In the genomic region with DNA sequence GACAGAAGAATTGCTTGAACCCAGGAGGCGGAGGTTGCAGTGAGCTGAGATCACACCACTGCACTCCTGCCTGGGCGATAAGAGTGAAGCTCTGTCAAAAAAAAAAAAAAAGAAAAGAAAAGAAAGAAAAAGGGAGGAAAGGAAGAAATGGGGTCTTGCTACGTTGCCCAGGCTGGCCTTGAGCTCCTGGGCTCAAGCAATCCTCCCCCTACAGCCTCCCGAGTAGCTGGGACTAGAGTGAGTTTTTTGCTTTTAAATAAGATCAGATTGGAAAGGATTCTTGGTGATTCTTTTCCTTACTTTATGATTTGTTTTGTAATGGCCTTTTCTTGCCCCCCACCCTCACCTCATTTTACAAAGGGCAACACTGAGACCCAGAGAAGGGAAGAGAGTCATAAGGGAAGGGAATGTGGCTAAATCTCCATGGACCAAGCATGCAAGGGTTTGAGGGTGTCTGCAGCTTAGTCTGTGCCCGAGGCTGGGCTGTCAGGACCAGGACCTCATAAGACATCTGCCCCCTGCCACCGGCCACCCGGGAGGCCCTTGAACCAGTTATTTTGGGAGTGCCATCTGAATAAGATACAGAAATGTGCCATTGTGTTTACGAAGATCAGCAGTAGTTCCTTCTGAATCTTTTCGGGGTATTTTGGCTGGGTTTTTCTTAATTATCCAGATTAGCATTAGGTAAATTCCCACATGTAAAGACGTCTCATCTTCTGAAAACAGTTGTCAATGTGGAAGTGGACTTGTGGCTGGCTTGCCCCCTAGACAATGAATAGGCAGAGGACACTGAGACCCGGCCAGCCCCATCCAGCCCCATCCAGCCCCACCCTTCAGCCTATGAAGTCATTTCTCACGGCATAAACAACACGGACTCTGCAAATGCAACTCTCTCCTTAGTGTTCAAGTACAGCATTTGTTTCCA, we compare ENCODE assay signal across 20 cellular contexts. TPM values are rescaled to one million over a fixed set of nuclear protein-coding genes. Genes with fewer than 3 reads are reported as not detected.
DNase-seq lines count a peak whose midpoint lies in the region; ATAC-seq and TF ChIP-seq lines count a peak whose summit lies in the region.
"Had no signal": no experiment of that assay in that cellular context is flagged by ENCODE, and none has a peak within 500 bp of the region (broad histone marks: within the 10 kb centered on the region; RNA-seq: fewer than 3 reads in every experiment).

No MANE protein-coding gene starts in this region.

- CTCF ChIA-PET in activated CD8-positive, alpha-beta T cell treated with anti-CD3 and anti-CD28 coated beads for 36 hours (lab: Charles Lee) = interaction anchor here (0.6 kb wide), 1 partner anchor 371 kb away, joined by 3 read pairs; no protein-coding TSS in a partner anchor
- CTCF ChIA-PET in activated CD8-positive, alpha-beta T cell treated with anti-CD3 and anti-CD28 coated beads, Interleukin-2, amount 10 ng/mL, durations not matched to agents 7 days and 5 days (lab: Charles Lee) = no interaction called here

- peaks cover 3% of the 10 kb centered on the region; the same call in 1 of the 2 replicates for H3K9me3 ChIP-seq in Karpas-422 (ENCODE audit: low read length)

- H3K27me3 Mint-ChIP-seq in activated CD8-positive, alpha-beta T cell treated with anti-CD3 and anti-CD28 coated beads for 36 hours = peaks cover 12% of the 10 kb centered on the region
- H3K27me3 Mint-ChIP-seq in activated CD8-positive, alpha-beta T cell treated with anti-CD3 and anti-CD28 coated beads, Interleukin-2, amount 10 ng/mL, durations not matched to agents 7 days and 5 days (ENCODE audit: low read depth) = peaks cover 12% of the 10 kb centered on the region
- H3K27me3 Mint-ChIP-seq in stimulated activated naive B cell treated with anti-CD40 and anti-IgM and Interleukin-4, amounts not matched to agents 10 μg/mL and 1 μg/mL and 100 μg/mL, for 72 hours = no peaks in the 10 kb centered on the region

- no peak overlapping the region for H3K27ac Mint-ChIP-seq in activated CD8-positive, alpha-beta T cell treated with anti-CD3 and anti-CD28 coated beads for 36 hours
- no peak overlapping the region for H3K27ac Mint-ChIP-seq in activated CD8-positive, alpha-beta T cell treated with anti-CD3 and anti-CD28 coated beads, Interleukin-2, amount 10 ng/mL, durations not matched to agents 7 days and 5 days
- peak overlapping the region; percentile 97 for H3K27ac Mint-ChIP-seq in stimulated activated naive B cell treated with anti-CD40 and anti-IgM and Interleukin-4, amounts not matched to agents 10 μg/mL and 1 μg/mL and 100 μg/mL, for 72 hours
- H3K27ac Mint-ChIP-seq: T-helper 1 cell treated with Interleukin-12 subunit alpha and Interleukin-12 subunit beta and Interleukin-4 antibody, amounts not matched to agents 30 μg/mL and 1 μg/mL, for 36 hours had no signal

- TF ChIP-seq POLR2A in GM19099 (IDR thresholded peaks at IDR 0.05; ENCODE audit: extremely low read depth, insufficient read length, low read depth) = peak; percentile 39

- peaks cover 91% of the 10 kb centered on the region for H3K4me1 ChIP-seq in Karpas-422 (ENCODE audit: low read length)

- DNase-seq in activated CD8-positive, alpha-beta T cell treated with anti-CD3 and anti-CD28 coated beads for 36 hours = peak; percentile 16
- no peak for DNase-seq in activated CD8-positive, alpha-beta T cell treated with anti-CD3 and anti-CD28 coated beads, Interleukin-2, amount 10 ng/mL, durations not matched to agents 7 days and 5 days
- DNase-seq in Karpas-422 (peak; percentile 60), islet precursor cell (no peak)
- DNase-seq in stimulated activated naive B cell treated with anti-CD40 and anti-IgM and Interleukin-4, amounts not matched to agents 10 μg/mL and 1 μg/mL and 100 μg/mL, for 72 hours = peak; percentile 81
- no peak for DNase-seq in activated CD8-positive, alpha-beta memory T cell treated with anti-CD3 and anti-CD28 coated beads for 24 hours
- DNase-seq: activated CD4-positive, alpha-beta T cell treated with anti-CD3 and anti-CD28 coated beads, Interleukin-2, amount 50 U/mL, for 48 hours; activated naive CD4-positive, alpha-beta T cell treated with anti-CD3 and anti-CD28 coated beads, Interleukin-2, amount 50 U/mL, for 16 hours; activated T-cell treated with anti-CD3 and anti-CD28 coated beads, Interleukin-2, amount 50 U/mL, for 4 hours; effector CD8-positive, alpha-beta T cell; hippocampal formation; KBM-7; NCI-H2227 treated with DMSO at 0.1 percent for 48 hours; NCI-H774; SIG-M5; stimulated activated CD4-positive, alpha-beta T cell treated with anti-CD3 and anti-CD28 coated beads, Interleukin-4, amount 100 ng/mL, for 24 hours had no signal

- intact Hi-C loops in activated CD8-positive, alpha-beta T cell treated with anti-CD3 and anti-CD28 coated beads for 36 hours (cut with micrococcal nuclease) = no loop called here

- peak overlapping the region; percentile 41 for H3K4me2 ChIP-seq in Karpas-422 (ENCODE audit: low read depth, low read length, poor library complexity, severe bottlenecking)
- H3K4me2 ChIP-seq: BLaER1 had no signal

- peak overlapping the region; percentile 100 for H3K27ac ChIP-seq in Karpas-422 (ENCODE audit: low read length)
- H3K27ac ChIP-seq: BLaER1 had no signal

- peak overlapping the region; percentile 53 for H3K9ac ChIP-seq in Karpas-422 (ENCODE audit: low read length)
- H3K9ac ChIP-seq: BLaER1 had no signal

- no peaks in the 10 kb centered on the region for H3K4me1 Mint-ChIP-seq in activated CD8-positive, alpha-beta T cell treated with anti-CD3 and anti-CD28 coated beads for 36 hours (ENCODE audit: low read depth)
- no peaks in the 10 kb centered on the region for H3K4me1 Mint-ChIP-seq in activated CD8-positive, alpha-beta T cell treated with anti-CD3 and anti-CD28 coated beads, Interleukin-2, amount 10 ng/mL, durations not matched to agents 7 days and 5 days (ENCODE audit: low read depth)
- H3K4me1 Mint-ChIP-seq in stimulated activated naive B cell treated with anti-CD40 and anti-IgM and Interleukin-4, amounts not matched to agents 10 μg/mL and 1 μg/mL and 100 μg/mL, for 72 hours = peaks cover 61 to 92% of the 10 kb centered on the region in 2 donors

- TF ChIP-seq CTCF in activated CD8-positive, alpha-beta T cell treated with anti-CD3 and anti-CD28 coated beads for 36 hours (IDR thresholded peaks at IDR 0.05) = no peak

- peak; percentile 56 for ATAC-seq in activated CD8-positive, alpha-beta T cell treated with anti-CD3 and anti-CD28 coated beads for 36 hours
- ATAC-seq in activated CD8-positive, alpha-beta T cell treated with anti-CD3 and anti-CD28 coated beads, Interleukin-2, amount 10 ng/mL, durations not matched to agents 7 days and 5 days = no peak
- peak; percentile 81 for ATAC-seq in stimulated activated naive B cell treated with anti-CD40 and anti-IgM and Interleukin-4, amounts not matched to agents 10 μg/mL and 1 μg/mL and 100 μg/mL, for 72 hours (replicated peaks)
- ATAC-seq in GM21423 (IDR thresholded peaks at IDR 0.05; ENCODE audit: unreplicated experiment) = no peak

- H3K36me3 Mint-ChIP-seq in activated CD8-positive, alpha-beta T cell treated with anti-CD3 and anti-CD28 coated beads for 36 hours (ENCODE audit: low read depth) = no peaks in the 10 kb centered on the region
- no peaks in the 10 kb centered on the region for H3K36me3 Mint-ChIP-seq in activated CD8-positive, alpha-beta T cell treated with anti-CD3 and anti-CD28 coated beads, Interleukin-2, amount 10 ng/mL, durations not matched to agents 7 days and 5 days (ENCODE audit: low read depth)
- H3K36me3 Mint-ChIP-seq in stimulated activated naive B cell treated with anti-CD40 and anti-IgM and Interleukin-4, amounts not matched to agents 10 μg/mL and 1 μg/mL and 100 μg/mL, for 72 hours = peaks cover 10 to 37% of the 10 kb centered on the region in 2 donors

- no peaks in the 10 kb centered on the region for H3K79me2 ChIP-seq in Karpas-422 (ENCODE audit: low read length)

- no peaks in the 10 kb centered on the region for H3K9me2 ChIP-seq in Karpas-422 (replicated peaks; ENCODE audit: insufficient read depth, low read length)

- no peaks in the 10 kb centered on the region for H3K9me3 Mint-ChIP-seq in activated CD8-positive, alpha-beta T cell treated with anti-CD3 and anti-CD28 coated beads for 36 hours
- no peaks in the 10 kb centered on the region for H3K9me3 Mint-ChIP-seq in activated CD8-positive, alpha-beta T cell treated with anti-CD3 and anti-CD28 coated beads, Interleukin-2, amount 10 ng/mL, durations not matched to agents 7 days and 5 days (ENCODE audit: insufficient read depth)
- peaks cover 5 to 12% of the 10 kb centered on the region in 2 donors for H3K9me3 Mint-ChIP-seq in stimulated activated naive B cell treated with anti-CD40 and anti-IgM and Interleukin-4, amounts not matched to agents 10 μg/mL and 1 μg/mL and 100 μg/mL, for 72 hours
- H3K9me3 Mint-ChIP-seq: activated T-cell treated with anti-CD3 and anti-CD28 coated beads, Interleukin-2, amount 50 U/mL, for 4 hours had no signal

- peak overlapping the region; percentile 14; the same call in 1 of the 2 replicates for H2AFZ ChIP-seq in Karpas-422 (ENCODE audit: low read length)

- no peaks in the 10 kb centered on the region for H4K20me1 ChIP-seq in Karpas-422 (ENCODE audit: insufficient read depth, low read depth, low read length)
- H4K20me1 ChIP-seq: BLaER1 had no signal

- H3K27me3 ChIP-seq in Karpas-422 (ENCODE audit: low read length) = no peaks in the 10 kb centered on the region
- H3K27me3 ChIP-seq: BLaER1 had no signal

- H3K4me3 ChIP-seq in Karpas-422 (ENCODE audit: low read length) = no peak overlapping the region
- H3K4me3 ChIP-seq: BLaER1 had no signal

- POLR2A ChIA-PET in activated CD8-positive, alpha-beta T cell treated with anti-CD3 and anti-CD28 coated beads for 36 hours (lab: Charles Lee) = no interaction called here
- POLR2A ChIA-PET in activated CD8-positive, alpha-beta T cell treated with anti-CD3 and anti-CD28 coated beads, Interleukin-2, amount 10 ng/mL, durations not matched to agents 7 days and 5 days (lab: Charles Lee) = no interaction called here

- H3K4me3 Mint-ChIP-seq in activated CD8-positive, alpha-beta T cell treated with anti-CD3 and anti-CD28 coated beads for 36 hours = no peak overlapping the region
- no peak overlapping the region for H3K4me3 Mint-ChIP-seq in activated CD8-positive, alpha-beta T cell treated with anti-CD3 and anti-CD28 coated beads, Interleukin-2, amount 10 ng/mL, durations not matched to agents 7 days and 5 days
- peak overlapping the region; percentile 67 to 73 for H3K4me3 Mint-ChIP-seq in stimulated activated naive B cell treated with anti-CD40 and anti-IgM and Interleukin-4, amounts not matched to agents 10 μg/mL and 1 μg/mL and 100 μg/mL, for 72 hours
- H3K4me3 Mint-ChIP-seq: activated T-cell treated with anti-CD3 and anti-CD28 coated beads, Interleukin-2, amount 50 U/mL, for 4 hours; T-helper 1 cell treated with Interleukin-12 subunit alpha and Interleukin-12 subunit beta and Interleukin-4 antibody, amounts not matched to agents 30 μg/mL and 1 μg/mL, for 36 hours had no signal

- peaks cover 4% of the 10 kb centered on the region; the same call in 1 of the 2 replicates for H3K36me3 ChIP-seq in Karpas-422 (ENCODE audit: insufficient read depth, low read length)
- H3K36me3 ChIP-seq: BLaER1 had no signal

RNA-seq across cellular contexts. Expression of gene GRHPR, which starts 44.5 kb away (rescaled TPM):
- total RNA-seq in activated CD8-positive, alpha-beta T cell treated with anti-CD3 and anti-CD28 coated beads for 36 hours = 10 to 100 TPM; 62.8 to 64.6 TPM
- total RNA-seq in activated CD8-positive, alpha-beta T cell treated with anti-CD3 and anti-CD28 coated beads, Interleukin-2, amount 10 ng/mL, durations not matched to agents 7 days and 5 days = 10 to 100 TPM; 57.8 to 62.3 TPM
- total RNA-seq in Karpas-422 (2014; rRNA removed; shearing (Covaris generic); ENCODE audit: low replicate concordance) = 234 and 345 TPM in 2 replicates

Comparison
In these comparisons a context has a peak if more than half of its experiments do, and no peak if none do; other contexts are left out.
1. ATAC-seq: peak in activated CD8-positive, alpha-beta T cell treated with anti-CD3 and anti-CD28 coated beads for 36 hours (single experiment) and stimulated activated naive B cell treated with anti-CD40 and anti-IgM and Interleukin-4, amounts not matched to agents 10 μg/mL and 1 μg/mL and 100 μg/mL, for 72 hours (2 of 2); none in activated CD8-positive, alpha-beta T cell treated with anti-CD3 and anti-CD28 coated beads, Interleukin-2, amount 10 ng/mL, durations not matched to agents 7 days and 5 days (single experiment) and GM21423 (single experiment).
2. DNase-seq: peak in activated CD8-positive, alpha-beta T cell treated with anti-CD3 and anti-CD28 coated beads for 36 hours (single experiment), Karpas-422 (single experiment) and stimulated activated naive B cell treated with anti-CD40 and anti-IgM and Interleukin-4, amounts not matched to agents 10 μg/mL and 1 μg/mL and 100 μg/mL, for 72 hours (single experiment); none in activated CD8-positive, alpha-beta T cell treated with anti-CD3 and anti-CD28 coated beads, Interleukin-2, amount 10 ng/mL, durations not matched to agents 7 days and 5 days (single experiment), islet precursor cell (single experiment) and activated CD8-positive, alpha-beta memory T cell treated with anti-CD3 and anti-CD28 coated beads for 24 hours (single experiment).
3. H3K4me3 Mint-ChIP-seq: peak in stimulated activated naive B cell treated with anti-CD40 and anti-IgM and Interleukin-4, amounts not matched to agents 10 μg/mL and 1 μg/mL and 100 μg/mL, for 72 hours (2 of 2); none in activated CD8-positive, alpha-beta T cell treated with anti-CD3 and anti-CD28 coated beads for 36 hours (single experiment) and activated CD8-positive, alpha-beta T cell treated with anti-CD3 and anti-CD28 coated beads, Interleukin-2, amount 10 ng/mL, durations not matched to agents 7 days and 5 days (single experiment).